In genomic region chr20:58237318-58238182, GRCh38 we compare ENCODE assay signal across 8 cellular contexts. TPM values are rescaled to one million over a fixed set of nuclear protein-coding genes. Genes with fewer than 3 reads are reported as not detected.
DNase-seq lines count a peak whose midpoint lies in the region; ATAC-seq and TF ChIP-seq lines count a peak whose summit lies in the region.

No MANE protein-coding gene starts in this region.

- H4K20me1 ChIP-seq in DND-41 (ENCODE audit: insufficient read depth, low read length) = no peaks in the 10 kb centered on the region

- CTCF ChIA-PET in Panc1 (lab: Charles Lee) = no interaction called here

- no peaks in the 10 kb centered on the region for H3K79me2 ChIP-seq in DND-41 (ENCODE audit: insufficient read depth, low read length)

- H3K9ac ChIP-seq in DND-41 (ENCODE audit: low read depth, low read length) = peak overlapping the region; percentile 53

- H3K36me3 ChIP-seq in DND-41 (ENCODE audit: insufficient read depth, low read length) (no peaks in the 10 kb centered on the region), Panc1 (ENCODE audit: control insufficient read depth, insufficient read depth, low read length) (no peaks in the 10 kb centered on the region)

- H3K27me3 ChIP-seq in DND-41 (ENCODE audit: insufficient read depth, low read length, poor library complexity) (peaks cover 7% of the 10 kb centered on the region), Panc1 (ENCODE audit: control insufficient read depth, insufficient read depth, low read length) (no peaks in the 10 kb centered on the region), dorsolateral prefrontal cortex (no peaks in the 10 kb centered on the region)

- BruUV-seq in Panc1 (replicated peaks; lab: Mats Ljungman, UMichigan) = no TSS peak

- H3K4me3 ChIP-seq in DND-41 (ENCODE audit: low read depth in 1 of 2, low read length in 2 of 2) (peak overlapping the region in 1 of 2 experiments; percentile 57; a peak in 1 of 4 replicates), Panc1 (ENCODE audit: low read depth in 2 of 2, low read length in 2 of 2) (peak overlapping the region; percentile 47 to 69), dorsolateral prefrontal cortex (peak overlapping the region in 45 of 59 donors; percentile 37 to 69 (median 58))

- peak overlapping the region; percentile 63 for H2AFZ ChIP-seq in DND-41 (ENCODE audit: low read depth, low read length)

- DNase-seq in DND-41 (no peak), Panc1 (ENCODE audit: low read depth, low spot score) (no peak), dorsolateral prefrontal cortex (no peak), sciatic nerve (ENCODE audit: low spot score) (no peak), NCI-H2029 treated with DMSO at 0.1 percent for 48 hours (lab: John Stamatoyannopoulos, UW) (no peak), NCI-H345 (lab: John Stamatoyannopoulos, UW) (no peak), NAMALWA (ENCODE audit: low spot score) (no peak)

- peaks cover 20% of the 10 kb centered on the region for H3K4me1 ChIP-seq in DND-41 (ENCODE audit: insufficient read depth, low read length)
- peaks cover 6% of the 10 kb centered on the region for H3K4me1 ChIP-seq in Panc1 (ENCODE audit: control insufficient read depth, insufficient read depth, low read length)

- in situ Hi-C loops in Panc1 (cut with HindIII; ENCODE audit: low pct_unique_long_range_greater_than_20kb, low sequenced_read_pairs) = no loop called here

- H3K27ac ChIP-seq in DND-41 (ENCODE audit: low read length) (peak overlapping the region; percentile 26; the same call in 1 of the 2 replicates), Panc1 (ENCODE audit: low read length) (no peak overlapping the region; the same call in 1 of the 2 replicates), dorsolateral prefrontal cortex (peak overlapping the region in 6 of 59 donors; percentile 5 to 57 (median 33))

- POLR2A ChIA-PET in Panc1 (lab: Charles Lee) = interaction anchor here (0.5 kb wide), 1 partner anchor 86 kb away, joined by 5 read pairs; no protein-coding TSS in a partner anchor

- intact Hi-C loops in Panc1 (cut with micrococcal nuclease; ENCODE audit: unreplicated experiment) = loop anchor here (5.0 to 10.0 kb wide), 3 partner anchors 207 to 605 kb away; no protein-coding TSS in a partner anchor
- intact Hi-C loops in dorsolateral prefrontal cortex (cut with DNase I) = loop anchor here (2.0 to 10.0 kb wide), 6 partner anchors 150 to 615 kb away; partner anchors contain the start of genes STX16 (in 2 of the 2), GNAS (in 1 of the 2), GNAS-AS1 (in 1 of the 2) and VAPB (in 1 of the 2)
- intact Hi-C loops in sciatic nerve (cut with DNase I) = loop anchor here (10.0 kb wide), 1 partner anchor 417 kb away; the partner anchor contains the start of gene STX16

- TF ChIP-seq CTCF in DND-41 (IDR thresholded peaks at IDR 0.05; ENCODE audit: borderline replicate concordance, extremely low read depth, low read length, poor library complexity, severe bottlenecking) (no peak), Panc1 (IDR thresholded peaks at IDR 0.05) (peak; percentile 54), dorsolateral prefrontal cortex (IDR thresholded peaks at IDR 0.05 in 54 of 56, conservative IDR thresholded peaks at IDR 0.05 in 2 of 56; ENCODE audit: low read depth in 1 of 56, partially characterized antibody in 56 of 56) (peak in 19 of 56 donors; percentile 0 to 46 (median 15))

- H3K4me2 ChIP-seq in DND-41 (ENCODE audit: insufficient read depth, low read length) = peak overlapping the region; percentile 70

- ATAC-seq in DND-41 (ENCODE audit: insufficient read depth, low read depth) (no peak), Panc1 (no peak), sciatic nerve (peak; percentile 68), GM19463 (IDR thresholded peaks at IDR 0.05; ENCODE audit: unreplicated experiment) (no peak)

- H3K9me3 ChIP-seq in DND-41 (ENCODE audit: insufficient read depth, low read length, severe bottlenecking) (no peaks in the 10 kb centered on the region), Panc1 (ENCODE audit: control insufficient read depth, insufficient read depth, low read depth, low read length) (no peaks in the 10 kb centered on the region)

RNA-seq across cellular contexts. Expression of gene ANKRD60, which starts 9.1 kb away (rescaled TPM):
- total RNA-seq in Panc1 (2021; ENCODE audit: unreplicated experiment) = not detected
- not detected for polyA plus RNA-seq in Panc1 (2012; ENCODE audit: insufficient read length)
- under 1 TPM in 1 of 120 experiments, not detected in 119; 0.66 TPM for total RNA-seq in dorsolateral prefrontal cortex
- total RNA-seq in sciatic nerve = not detected
